21 cellular contexts compared by ENCODE assay signal in genomic region chr2:45894211-45894610, GRCh38.
"Had no signal": no experiment of that assay in that cellular context is flagged by ENCODE, and none has a peak within 500 bp of the region (broad histone marks: within the 10 kb centered on the region; RNA-seq: fewer than 3 reads in every experiment).

No MANE protein-coding gene starts in this region.

- H3K36me3 Mint-ChIP-seq: naive thymus-derived CD4-positive, alpha-beta T cell had no signal

- H3K9me3 Mint-ChIP-seq: dendritic cell treated with granulocyte-macrophage colony-stimulating factor and Interleukin-4, amounts not matched to agents 40 ng/mL and 50 ng/mL, for 4 days; effector memory CD8-positive, alpha-beta T cell; naive thymus-derived CD4-positive, alpha-beta T cell had no signal

- H3K27ac ChIP-seq: epithelial cell of prostate, esophagus muscularis mucosa, gastrocnemius medialis, stomach, thoracic aorta, transverse colon had no signal

- ATAC-seq: effector memory CD8-positive, alpha-beta T cell; gastrocnemius medialis; left cardiac atrium; left ventricle myocardium superior; naive thymus-derived CD4-positive, alpha-beta T cell; sciatic nerve had no signal

- H3K9me3 ChIP-seq: esophagus muscularis mucosa, gastrocnemius medialis, stomach, thoracic aorta, transverse colon had no signal

- H3K27me3 ChIP-seq: esophagus muscularis mucosa, gastrocnemius medialis, stomach, transverse colon had no signal

- FAIRE-seq: kidney, urothelium cell line had no signal

- H3K4me3 Mint-ChIP-seq: dendritic cell treated with granulocyte-macrophage colony-stimulating factor and Interleukin-4, amounts not matched to agents 40 ng/mL and 50 ng/mL, for 4 days; effector memory CD8-positive, alpha-beta T cell; naive thymus-derived CD4-positive, alpha-beta T cell had no signal

- H3K36me3 ChIP-seq: esophagus muscularis mucosa, gastrocnemius medialis, stomach, thoracic aorta, transverse colon had no signal

- H3K4me3 ChIP-seq: esophagus muscularis mucosa, gastrocnemius medialis, lung, stomach, thoracic aorta, transverse colon had no signal

- DNase-seq: effector memory CD8-positive, alpha-beta T cell; gastrocnemius medialis; glutamatergic neuron; kidney; left cardiac atrium; left ventricle myocardium superior; mesenchymal stem cell; midbrain; naive thymus-derived CD4-positive, alpha-beta T cell; posterior cingulate gyrus; stimulated activated naive CD4-positive, alpha-beta T cell; stomach; substantia nigra; transverse colon had no signal

- H3K27ac Mint-ChIP-seq: dendritic cell treated with granulocyte-macrophage colony-stimulating factor and Interleukin-4, amounts not matched to agents 40 ng/mL and 50 ng/mL, for 4 days; effector memory CD8-positive, alpha-beta T cell had no signal

- H3K27me3 Mint-ChIP-seq: effector memory CD8-positive, alpha-beta T cell; naive thymus-derived CD4-positive, alpha-beta T cell had no signal
